ENCODE assay signal across 8 cellular contexts in genomic region chr1:61724721-61725694, GRCh38. TPM values are rescaled to one million over a fixed set of nuclear protein-coding genes. Genes with fewer than 3 reads are reported as not detected.
A peak's percentile ranks its signal among the peaks of the same experiment; 100 is the strongest.
DNase-seq lines count a peak whose midpoint lies in the region; ATAC-seq and TF ChIP-seq lines count a peak whose summit lies in the region.

Gene TM2D1, minus strand, starts transcription at chr1:61725141. Its CDS starts 21 bp downstream, at chr1:61725120.

- WGBS in tibial nerve, 2 donors, result 1% methylated on average over 34 to 46 of the region's 46 CpGs

- H3K4me1 ChIP-seq in cardiac muscle cell (ENCODE audit: low read depth) (peaks cover 7% of the 10 kb centered on the region), parathyroid adenoma (peaks cover 2% of the 10 kb centered on the region), tibial nerve (peaks cover 0 to 36% (median 11%) of the 10 kb centered on the region in 4 donors)

- H4K20me1 ChIP-seq in SU-DHL-6 (ENCODE audit: low read depth, low read length), result 0 out of 2 replicates have a peak, but pooled peaks cover 4% of the 10 kb centered on the region

- no peaks in the 10 kb centered on the region for H3K9me2 ChIP-seq in SU-DHL-6 (replicated peaks; ENCODE audit: insufficient read depth, low read length)

- no peaks in the 10 kb centered on the region for H3K27me3 ChIP-seq in SU-DHL-6 (ENCODE audit: low read length)
- H3K27me3 ChIP-seq in cardiac muscle cell, result no peaks in the 10 kb centered on the region
- H3K27me3 ChIP-seq in parathyroid adenoma (ENCODE audit: control insufficient read depth, insufficient read depth, low read length), result no peaks in the 10 kb centered on the region
- H3K27me3 ChIP-seq in tibial nerve, result no peaks in the 10 kb centered on the region

- TF ChIP-seq EP300 in tibial nerve (IDR thresholded peaks at IDR 0.05), result peak; percentile 50 to 99

- peak; percentile 94 for DNase-seq in NCI-H1105 treated with DMSO at 0.1 percent for 48 hours (lab: John Stamatoyannopoulos, UW)
- DNase-seq in activated naive CD8-positive, alpha-beta T cell treated with anti-CD3 and anti-CD28 coated beads, Interleukin-2, amount 50 U/mL, for 16 hours (ENCODE audit: low read depth, low spot score), result peak; percentile 76
- DNase-seq in cardiac muscle cell (ENCODE audit: low read depth in 1 of 2, low spot score in 1 of 2), result peak; percentile 92
- peak; percentile 69 to 84 for DNase-seq in tibial nerve (ENCODE audit: low spot score in 2 of 2)

- no peaks in the 10 kb centered on the region for H3K9me3 ChIP-seq in SU-DHL-6 (ENCODE audit: insufficient read depth, low read length)
- H3K9me3 ChIP-seq in cardiac muscle cell (ENCODE audit: low read depth), result no peaks in the 10 kb centered on the region
- H3K9me3 ChIP-seq in parathyroid adenoma (ENCODE audit: control insufficient read depth, low read length), result no peaks in the 10 kb centered on the region
- H3K9me3 ChIP-seq in tibial nerve, result no peaks in the 10 kb centered on the region

- peaks cover 4% of the 10 kb centered on the region; the same call in 1 of the 2 replicates for H3K36me3 ChIP-seq in SU-DHL-6 (ENCODE audit: low read length)
- no peaks in the 10 kb centered on the region for H3K36me3 ChIP-seq in cardiac muscle cell
- H3K36me3 ChIP-seq in parathyroid adenoma (ENCODE audit: control insufficient read depth, insufficient read depth, low read length), result no peaks in the 10 kb centered on the region
- peaks cover 0 to 11% (median 0%) of the 10 kb centered on the region in 3 donors for H3K36me3 ChIP-seq in tibial nerve

- H2AFZ ChIP-seq in SU-DHL-6 (ENCODE audit: low read depth, low read length, severe bottlenecking) (peak within 1 kb of the TSS; percentile 98), parathyroid adenoma (peak within 1 kb of the TSS; percentile 97)

- H3F3A ChIP-seq in SU-DHL-6 (ENCODE audit: insufficient read depth), result no peaks in the 10 kb centered on the region

- H3K4me3 ChIP-seq in SU-DHL-6 (ENCODE audit: insufficient read depth, low read length, poor library complexity, severe bottlenecking), result peak within 1 kb of the TSS; percentile 100
- peak within 1 kb of the TSS; percentile 85 for H3K4me3 ChIP-seq in cardiac muscle cell
- peak within 1 kb of the TSS; percentile 95 for H3K4me3 ChIP-seq in parathyroid adenoma (ENCODE audit: low read depth, low read length)
- H3K4me3 ChIP-seq in tibial nerve, result peak within 1 kb of the TSS; percentile 73 to 97 (median 95)

- peaks cover 43% of the 10 kb centered on the region for H3K79me2 ChIP-seq in SU-DHL-6 (ENCODE audit: insufficient read depth, low read length)
- peaks cover 12% of the 10 kb centered on the region for H3K79me2 ChIP-seq in parathyroid adenoma

- H3K9ac ChIP-seq in SU-DHL-6 (ENCODE audit: low read length) (peak within 1 kb of the TSS; percentile 98), parathyroid adenoma (peak within 1 kb of the TSS; percentile 67)

- TF ChIP-seq CTCF in SU-DHL-6 (IDR thresholded peaks at IDR 0.05; ENCODE audit: insufficient read depth, low read length, poor library complexity, severe bottlenecking), result no peak
- no peak for TF ChIP-seq CTCF in cardiac muscle cell (IDR thresholded peaks at IDR 0.05; ENCODE audit: low read depth, low read length)
- no peak for TF ChIP-seq CTCF in parathyroid adenoma (IDR thresholded peaks at IDR 0.05)
- peak in 1 of 5 experiments; percentile 37 for TF ChIP-seq CTCF in tibial nerve (IDR thresholded peaks at IDR 0.05)

- H3K27ac ChIP-seq in SU-DHL-6 (ENCODE audit: low read depth, low read length), result peak within 1 kb of the TSS; percentile 63
- peak within 1 kb of the TSS; percentile 87 for H3K27ac ChIP-seq in cardiac muscle cell
- peak within 1 kb of the TSS; percentile 83 for H3K27ac ChIP-seq in parathyroid adenoma
- peak within 1 kb of the TSS; percentile 88 to 97 (median 92) for H3K27ac ChIP-seq in tibial nerve

- ATAC-seq in HG02642 (IDR thresholded peaks at IDR 0.05; ENCODE audit: poor library complexity, unreplicated experiment), result peak; percentile 100

- H3K4me2 ChIP-seq in SU-DHL-6 (ENCODE audit: low read depth, low read length, poor library complexity, severe bottlenecking) (peak within 1 kb of the TSS; percentile 93), parathyroid adenoma (ENCODE audit: low read length) (peak within 1 kb of the TSS; percentile 75)

- TF ChIP-seq POLR2A in GM10847 (IDR thresholded peaks at IDR 0.05; ENCODE audit: extremely low read depth, insufficient read length), result peak; percentile 98
- peak; percentile 76 to 79 for TF ChIP-seq POLR2A in tibial nerve (IDR thresholded peaks at IDR 0.05)

RNA-seq across cellular contexts. Expression of gene TM2D1, which starts in this region (rescaled TPM):
- total RNA-seq in cardiac muscle cell, result 46.4 and 59.5 TPM in 2 replicates
- polyA plus RNA-seq in cardiac muscle cell, result 97.8 and 114 TPM in 2 replicates
- 10 to 100 TPM; 56.7 to 88.3 (median 77.1) TPM for total RNA-seq in tibial nerve

Comparison
In these comparisons a context has a peak if more than half of its experiments do, and no peak if none do; other contexts are left out.
1. Peak in every context shown above with its lines: DNase-seq, ATAC-seq, H3K4me3 ChIP-seq and H3K27ac ChIP-seq.